Comparison of ENCODE assay signal across 26 cellular contexts in the genomic region with DNA sequence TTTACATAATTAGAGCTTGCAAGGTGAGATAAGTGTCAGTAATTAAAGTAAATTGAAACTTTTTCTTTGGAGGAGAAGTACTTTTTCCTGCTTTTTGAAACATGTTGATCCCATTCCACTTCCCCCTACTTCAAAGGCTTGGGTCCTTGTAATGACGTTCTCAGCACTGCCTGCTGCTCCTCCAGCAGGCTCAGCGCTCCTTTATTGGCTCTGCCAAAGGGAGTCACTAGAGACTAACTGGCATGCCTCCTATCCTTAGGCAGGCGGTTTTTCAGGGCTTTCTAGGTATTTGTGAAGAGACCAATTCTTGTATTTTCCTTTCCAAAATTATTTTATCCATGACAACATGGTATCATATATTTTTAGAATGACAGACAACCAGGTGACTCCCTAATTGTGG. TPM values are rescaled to one million over a fixed set of nuclear protein-coding genes. Genes with fewer than 3 reads are reported as not detected.
"Had no signal": no experiment of that assay in that cellular context is flagged by ENCODE, and none has a peak within 500 bp of the region (broad histone marks: within the 10 kb centered on the region; RNA-seq: fewer than 3 reads in every experiment).

No MANE protein-coding gene starts in this region.

- H3K36me3 Mint-ChIP-seq: naive thymus-derived CD8-positive, alpha-beta T cell; type B pancreatic cell had no signal

- H3K27me3 Mint-ChIP-seq: progenitor cell of endocrine pancreas had no signal

- H3K4me1 ChIP-seq: gastrocnemius medialis, heart right ventricle, pancreas, stomach, uterus had no signal

- H3K36me3 ChIP-seq: gastrocnemius medialis, heart right ventricle, pancreas, stomach, uterus had no signal

- H3K4me3 ChIP-seq: dorsolateral prefrontal cortex, gastrocnemius medialis, heart right ventricle, mucosa of descending colon, pancreas, stomach, uterus had no signal

- H3K27me3 ChIP-seq: gastrocnemius medialis, pancreas, stomach, uterus had no signal

- H3K27ac ChIP-seq: dorsolateral prefrontal cortex, gastrocnemius medialis, heart right ventricle, pancreas, stomach, uterus had no signal

- ATAC-seq: esophagus mucosa; gastrocnemius medialis; heart right ventricle; left colon; mucosa of descending colon; naive thymus-derived CD8-positive, alpha-beta T cell; pancreas; right cardiac atrium had no signal

- H3K4me1 Mint-ChIP-seq: naive thymus-derived CD8-positive, alpha-beta T cell had no signal

- H3K9me3 ChIP-seq: gastrocnemius medialis, heart right ventricle, mucosa of descending colon, pancreas, stomach, uterus had no signal

- H3K9me3 Mint-ChIP-seq: naive thymus-derived CD8-positive, alpha-beta T cell; type B pancreatic cell had no signal

- DNase-seq: cortex of kidney; dorsolateral prefrontal cortex; effector CD8-positive, alpha-beta T cell; gastrocnemius medialis; heart right ventricle; hypothalamus; left colon; mammary epithelial cell; mucosa of descending colon; naive thymus-derived CD8-positive, alpha-beta T cell; nucleus accumbens; pancreas; right cardiac atrium; small intestine; stimulated activated CD4-positive, alpha-beta T cell treated with anti-CD3 and anti-CD28 coated beads, Interleukin-12 subunit alpha, Interleukin-12 subunit beta, amount 100 ng/mL, for 4 hours; stimulated activated naive CD4-positive, alpha-beta T cell; stomach; substantia nigra; uterus had no signal

- H3K4me3 Mint-ChIP-seq: naive thymus-derived CD8-positive, alpha-beta T cell; type B pancreatic cell had no signal

- H3K27ac Mint-ChIP-seq: naive thymus-derived CD8-positive, alpha-beta T cell; progenitor cell of endocrine pancreas; type B pancreatic cell had no signal

RNA-seq across cellular contexts. Expression of gene ACADL, which starts 43.9 kb away (rescaled TPM):
- total RNA-seq: naive thymus-derived CD8-positive, alpha-beta T cell had no signal
- polyA plus RNA-seq: naive thymus-derived CD8-positive, alpha-beta T cell; neural cell had no signal

RNA-seq across cellular contexts. Expression of gene MYL1, which starts 45.8 kb away (rescaled TPM):
- total RNA-seq: fibroblast of lung; kidney epithelial cell; left colon; liver; mammary epithelial cell; naive thymus-derived CD8-positive, alpha-beta T cell; pancreas; progenitor cell of endocrine pancreas; stomach had no signal
- polyA plus RNA-seq: fibroblast of lung; liver; mammary epithelial cell; naive thymus-derived CD8-positive, alpha-beta T cell; neural cell had no signal
